In genomic region chr2:172431428-172431827, GRCh38 we compare ENCODE assay signal across 10 cellular contexts. TPM values are rescaled to one million over a fixed set of nuclear protein-coding genes. Genes with fewer than 3 reads are reported as not detected.
DNase-seq lines count a peak whose midpoint lies in the region; ATAC-seq and TF ChIP-seq lines count a peak whose summit lies in the region.
"Had no signal": no experiment of that assay in that cellular context is flagged by ENCODE, and none has a peak within 500 bp of the region (broad histone marks: within the 10 kb centered on the region; RNA-seq: fewer than 3 reads in every experiment).

No MANE protein-coding gene starts in this region.

- no peaks in the 10 kb centered on the region for H3K9me3 ChIP-seq in naive thymus-derived CD4-positive, alpha-beta T cell (ENCODE audit: control insufficient read depth in 2 of 3, low read length in 3 of 3)

- H3K27ac Mint-ChIP-seq in Calu3 (ENCODE audit: unreplicated experiment) = peak overlapping the region; percentile 50
- peak overlapping the region in 4 of 9 donors; percentile 84 to 95 (median 90) for H3K27ac Mint-ChIP-seq in naive thymus-derived CD4-positive, alpha-beta T cell
- no peak overlapping the region for H3K27ac Mint-ChIP-seq in progenitor cell of endocrine pancreas
- H3K27ac Mint-ChIP-seq in CD14-positive monocyte = no peak overlapping the region

- POLR2A ChIA-PET in naive thymus-derived CD4-positive, alpha-beta T cell (lab: Charles Lee) = interaction anchor here (0.5 to 28.5 kb wide), 5 partner anchors 22 to 128 kb away, joined by 3 to 862 read pairs (median 3); no protein-coding TSS in a partner anchor

- no TSS peak for BruUV-seq in Calu3 (replicated peaks; lab: Mats Ljungman, UMichigan)

- H3K4me3 Mint-ChIP-seq in Calu3 (ENCODE audit: low read depth, unreplicated experiment) (peak overlapping the region; percentile 95), progenitor cell of endocrine pancreas (ENCODE audit: low read depth) (no peak overlapping the region), CD14-positive monocyte (peak overlapping the region in 1 of 2 donors; percentile 48)
- peak overlapping the region in 5 of 10 donors; percentile 97 to 100 (median 99) for H3K4me3 Mint-ChIP-seq in naive thymus-derived CD4-positive, alpha-beta T cell

- H3K36me3 ChIP-seq in naive thymus-derived CD4-positive, alpha-beta T cell (ENCODE audit: control insufficient read depth in 2 of 3, insufficient read depth in 3 of 3, low read length in 3 of 3) = peaks cover 0 to 8% (median 0%) of the 10 kb centered on the region in 3 experiments
- H3K36me3 ChIP-seq: brain microvascular endothelial cell had no signal

- intact Hi-C loops in Calu3 (cut with micrococcal nuclease; ENCODE audit: unreplicated experiment) (no loop called here), CD14-positive monocyte (cut with micrococcal nuclease) (no loop called here)
- intact Hi-C loops in naive thymus-derived CD4-positive, alpha-beta T cell (cut with micrococcal nuclease) = no loop called here

- no peak for ATAC-seq in naive thymus-derived CD4-positive, alpha-beta T cell
- no peak for ATAC-seq in HG03521 (IDR thresholded peaks at IDR 0.05; ENCODE audit: unreplicated experiment)

- H3K9me3 Mint-ChIP-seq in Calu3 (ENCODE audit: low read depth, unreplicated experiment) (no peaks in the 10 kb centered on the region), progenitor cell of endocrine pancreas (ENCODE audit: low read depth) (no peaks in the 10 kb centered on the region), CD14-positive monocyte (peaks cover 0 to 4% (median 3%) of the 10 kb centered on the region in 7 donors)
- H3K9me3 Mint-ChIP-seq in naive thymus-derived CD4-positive, alpha-beta T cell = peaks cover 0 to 3% (median 0%) of the 10 kb centered on the region in 11 donors

- H3K4me1 Mint-ChIP-seq in Calu3 (ENCODE audit: low read depth, unreplicated experiment) (peaks cover 52% of the 10 kb centered on the region), progenitor cell of endocrine pancreas (ENCODE audit: low read depth) (peaks cover 39% of the 10 kb centered on the region), CD14-positive monocyte (peaks cover 35% of the 10 kb centered on the region)
- peaks cover 7 to 74% (median 8%) of the 10 kb centered on the region in 7 donors for H3K4me1 Mint-ChIP-seq in naive thymus-derived CD4-positive, alpha-beta T cell

- H3K4me3 ChIP-seq in naive thymus-derived CD4-positive, alpha-beta T cell (ENCODE audit: low read length) = no peak overlapping the region

- TF ChIP-seq CTCF in Calu3 (IDR thresholded peaks at IDR 0.05; ENCODE audit: unreplicated experiment) (no peak), progenitor cell of endocrine pancreas (IDR thresholded peaks at IDR 0.05; ENCODE audit: unreplicated experiment) (no peak), CD14-positive monocyte (IDR thresholded peaks at IDR 0.05) (no peak)

- H3K4me1 ChIP-seq in naive thymus-derived CD4-positive, alpha-beta T cell (ENCODE audit: control insufficient read depth in 2 of 2, insufficient read depth in 2 of 2, low read length in 2 of 2) = peaks cover 44 to 64% of the 10 kb centered on the region in 2 donors

- DNase-seq in Ammon's horn (ENCODE audit: low spot score) (peak; percentile 68), Calu3 (no peak), epithelial cell of prostate (ENCODE audit: low read depth, low spot score) (no peak), RKO (ENCODE audit: low spot score) (no peak), progenitor cell of endocrine pancreas (ENCODE audit: low spot score, unreplicated experiment) (no peak), CD14-positive monocyte (ENCODE audit: low spot score) (no peak)
- no peak for DNase-seq in naive thymus-derived CD4-positive, alpha-beta T cell
- DNase-seq: brain microvascular endothelial cell, NCI-H187 treated with DMSO at 0.1 percent for 48 hours had no signal

- peak overlapping the region; percentile 95 for H3K27ac ChIP-seq in epithelial cell of prostate
- H3K27ac ChIP-seq in naive thymus-derived CD4-positive, alpha-beta T cell (ENCODE audit: low read depth, low read length) = peak overlapping the region; percentile 76
- H3K27ac ChIP-seq: brain microvascular endothelial cell had no signal

- CTCF ChIA-PET in Calu3 (lab: Charles Lee) = interaction anchor here (1.6 to 5.8 kb wide), 3 partner anchors 9 to 33 kb away, joined by 5 to 106 read pairs (median 84); no protein-coding TSS in a partner anchor
- CTCF ChIA-PET in naive thymus-derived CD4-positive, alpha-beta T cell (lab: Charles Lee) = interaction anchor here (0.6 to 26.6 kb wide), 3 partner anchors 9 to 31 kb away, joined by 3 to 673 read pairs (median 115); no protein-coding TSS in a partner anchor

- peaks cover 67% of the 10 kb centered on the region for H3K36me3 Mint-ChIP-seq in Calu3 (ENCODE audit: insufficient read depth, unreplicated experiment)
- peaks cover 0 to 13% (median 7%) of the 10 kb centered on the region in 5 donors for H3K36me3 Mint-ChIP-seq in naive thymus-derived CD4-positive, alpha-beta T cell
- no peaks in the 10 kb centered on the region for H3K36me3 Mint-ChIP-seq in progenitor cell of endocrine pancreas (ENCODE audit: insufficient read depth)
- H3K36me3 Mint-ChIP-seq in CD14-positive monocyte = peaks cover 2 to 8% of the 10 kb centered on the region in 2 donors

- H3K27me3 Mint-ChIP-seq in Calu3 (ENCODE audit: unreplicated experiment) (no peaks in the 10 kb centered on the region), progenitor cell of endocrine pancreas (peaks cover under 1% of the 10 kb centered on the region), CD14-positive monocyte (ENCODE audit: low read depth in 3 of 3) (peaks cover 35 to 67% (median 63%) of the 10 kb centered on the region in 3 donors)
- peaks cover 0 to 55% (median 0%) of the 10 kb centered on the region in 5 donors for H3K27me3 Mint-ChIP-seq in naive thymus-derived CD4-positive, alpha-beta T cell

- no peaks in the 10 kb centered on the region for H3K27me3 ChIP-seq in naive thymus-derived CD4-positive, alpha-beta T cell (ENCODE audit: control insufficient read depth in 2 of 2, insufficient read depth in 2 of 2, low read length in 2 of 2)
- H3K27me3 ChIP-seq: brain microvascular endothelial cell had no signal

RNA-seq across cellular contexts. Expression of gene ITGA6, which starts 4.0 kb away (rescaled TPM):
- total RNA-seq in Calu3 (2022) (242 and 270 TPM in 2 replicates), progenitor cell of endocrine pancreas (69.5 and 83.8 TPM in 2 replicates)
- 100 to 1,000 TPM in 4 of 5 experiments, 10 to 100 TPM in 1; 13.1 to 179 (median 135) TPM for total RNA-seq in naive thymus-derived CD4-positive, alpha-beta T cell
- 100 to 1,000 TPM in 1 of 2 donors, 10 to 100 TPM in 1; 98.9 to 102 TPM for polyA plus RNA-seq in naive thymus-derived CD4-positive, alpha-beta T cell
- polyA plus RNA-seq in CD14-positive monocyte = under 1 TPM; 0.20 to 0.36 TPM
